9 cellular contexts compared by ENCODE assay signal in genomic region chr7:50335795-50336754, GRCh38. TPM values are rescaled to one million over a fixed set of nuclear protein-coding genes. Genes with fewer than 3 reads are reported as not detected.
DNase-seq lines count a peak whose midpoint lies in the region; ATAC-seq and TF ChIP-seq lines count a peak whose summit lies in the region.
"Had no signal": no experiment of that assay in that cellular context is flagged by ENCODE, and none has a peak within 500 bp of the region (broad histone marks: within the 10 kb centered on the region; RNA-seq: fewer than 3 reads in every experiment).

No MANE protein-coding gene starts in this region.

- no peaks in the 10 kb centered on the region for H3K9me3 ChIP-seq in lung (ENCODE audit: control insufficient read depth in 2 of 2, insufficient read depth in 1 of 2, low read length in 1 of 2)
- no peaks in the 10 kb centered on the region for H3K9me3 ChIP-seq in thymus (ENCODE audit: control insufficient read depth)
- H3K9me3 ChIP-seq in body of pancreas, result no peaks in the 10 kb centered on the region

- peaks cover 10% of the 10 kb centered on the region for H3K27me3 Mint-ChIP-seq in osteocyte (ENCODE audit: unreplicated experiment)

- H3K36me3 Mint-ChIP-seq in osteocyte (ENCODE audit: unreplicated experiment), result no peaks in the 10 kb centered on the region

- no peaks in the 10 kb centered on the region for H3K4me1 Mint-ChIP-seq in osteocyte (ENCODE audit: unreplicated experiment)

- DNase-seq in activated CD4-positive, alpha-beta T cell treated with anti-CD3 and anti-CD28 coated beads, Interleukin-2, amount 50 U/mL, for 24 hours (ENCODE audit: low read depth in 1 of 2, low spot score in 1 of 2), result peak; percentile 60 to 77
- no peak for DNase-seq in lung (ENCODE audit: low spot score)
- no peak for DNase-seq in osteocyte (ENCODE audit: extremely low spot score, unreplicated experiment)
- no peak for DNase-seq in body of pancreas
- DNase-seq in NCI-H1436 treated with DMSO at 0.1 percent for 48 hours (lab: John Stamatoyannopoulos, UW), result no peak

- H3K4me3 ChIP-seq in lung (no peak overlapping the region), thymus (ENCODE audit: low read length) (peak overlapping the region; percentile 29), body of pancreas (no peak overlapping the region)

- no peak for TF ChIP-seq POLR2A in body of pancreas (IDR thresholded peaks at IDR 0.05)

- H3K36me3 ChIP-seq in lung (ENCODE audit: control insufficient read depth in 2 of 2, insufficient read depth in 2 of 2, low read length in 2 of 2) (no peaks in the 10 kb centered on the region), thymus (ENCODE audit: control insufficient read depth, insufficient read depth) (peaks cover 11% of the 10 kb centered on the region), body of pancreas (replicated peaks in 1 of 2; ENCODE audit: insufficient read depth in 1 of 2, low read depth in 2 of 2) (no peaks in the 10 kb centered on the region)

- no peak overlapping the region for H3K27ac Mint-ChIP-seq in osteocyte (ENCODE audit: unreplicated experiment)

- no peaks in the 10 kb centered on the region for H3K9me3 Mint-ChIP-seq in osteocyte (ENCODE audit: unreplicated experiment)

- intact Hi-C loops in body of pancreas (cut with DNase I), result no loop called here

- H3K27ac ChIP-seq in lung (ENCODE audit: low read depth in 1 of 2, low read length in 1 of 2), result no peak overlapping the region
- H3K27ac ChIP-seq in thymus (ENCODE audit: low read depth), result peak overlapping the region; percentile 94
- no peak overlapping the region for H3K27ac ChIP-seq in body of pancreas

- H3K4me1 ChIP-seq in lung (ENCODE audit: control insufficient read depth in 2 of 2, insufficient read depth in 2 of 2, low read length in 2 of 2) (no peaks in the 10 kb centered on the region), thymus (ENCODE audit: control insufficient read depth, insufficient read depth, low read length) (peaks cover 82% of the 10 kb centered on the region), body of pancreas (no peaks in the 10 kb centered on the region)

- peak; percentile 26 for ATAC-seq in HG03571 (IDR thresholded peaks at IDR 0.05; ENCODE audit: unreplicated experiment)
- ATAC-seq in lung (ENCODE audit: insufficient read depth, low FRiP score), result peak; percentile 7
- ATAC-seq in body of pancreas, result no peak

- TF ChIP-seq CTCF in GM12873 (IDR thresholded peaks at IDR 0.05; ENCODE audit: insufficient read depth, low read depth, low read length, missing control alignments) (peak; percentile 14), lung (IDR thresholded peaks at IDR 0.05; ENCODE audit: control extremely low read depth, extremely low read depth) (no peak), osteocyte (IDR thresholded peaks at IDR 0.05) (no peak), body of pancreas (IDR thresholded peaks at IDR 0.05) (no peak)

- no peak overlapping the region for H3K4me3 Mint-ChIP-seq in osteocyte (ENCODE audit: unreplicated experiment)

- H3K27me3 ChIP-seq in lung (ENCODE audit: control insufficient read depth, insufficient read depth) (no peaks in the 10 kb centered on the region), thymus (ENCODE audit: control insufficient read depth, insufficient read depth) (no peaks in the 10 kb centered on the region), body of pancreas (no peaks in the 10 kb centered on the region)

- WGBS in lung, 2 donors, result 63 to 68% methylated on average over 20 to 22 of the region's 22 CpGs
- WGBS in thymus, result 45% methylated on average over 22 of the region's 22 CpGs
- 66 to 78% methylated on average over 16 to 22 of the region's 22 CpGs for WGBS in body of pancreas, 2 donors

RNA-seq across cellular contexts. Expression of gene IKZF1, which starts 31.6 kb away (rescaled TPM):
- total RNA-seq in lung (10 to 100 TPM; 20.7 to 37.8 TPM), osteocyte (not detected in 2 replicates), body of pancreas (10 to 100 TPM in 1 of 2 donors, 1 to 10 TPM in 1; 3.9 to 16.5 TPM)
- polyA plus RNA-seq in lung (10 to 100 TPM in 1 of 2 donors, 1 to 10 TPM in 1; 4.0 to 16.3 TPM), thymus (99.0 TPM)
- total RNA-seq: epithelial cell of proximal tubule had no signal

Comparison
In these comparisons a context has a peak if more than half of its experiments do, and no peak if none do; other contexts are left out.
1. DNase-seq: peak in activated CD4-positive, alpha-beta T cell treated with anti-CD3 and anti-CD28 coated beads, Interleukin-2, amount 50 U/mL, for 24 hours (2 of 2); none in lung (single experiment), osteocyte (single experiment), body of pancreas (0 of 4) and NCI-H1436 treated with DMSO at 0.1 percent for 48 hours (single experiment).